In genomic region chr18:7725473-7725872, GRCh38 we compare ENCODE assay signal across 26 cellular contexts.
"Had no signal": no experiment of that assay in that cellular context is flagged by ENCODE, and none has a peak within 500 bp of the region (broad histone marks: within the 10 kb centered on the region; RNA-seq: fewer than 3 reads in every experiment).

No MANE protein-coding gene starts in this region.

- H3K4me3 ChIP-seq: esophagus muscularis mucosa had no signal

- DNase-seq: activated CD4-positive, alpha-beta memory T cell treated with anti-CD3 and anti-CD28 coated beads, Interleukin-2, amount 10 ng/mL, durations not matched to agents 7 days and 5 days; activated CD4-positive, alpha-beta T cell treated with anti-CD3 and anti-CD28 coated beads for 1 hour; activated CD4-positive, alpha-beta T cell treated with anti-CD3 and anti-CD28 coated beads for 4 hours; activated CD4-positive, alpha-beta T cell treated with anti-CD3 and anti-CD28 coated beads, Interleukin-2, amount 10 ng/mL, durations not matched to agents 7 days and 5 days; activated CD4-positive, alpha-beta T cell treated with anti-CD3 and anti-CD28 coated beads, Interleukin-2, amount 50 U/mL, for 4 hours; activated effector memory CD4-positive, alpha-beta T cell treated with Interleukin-2 at 50 U/mL for 16 hours; activated gamma-delta T cell treated with Interleukin-2 at 50 U/mL for 16 hours; activated naive CD4-positive, alpha-beta T cell treated with anti-CD3 and anti-CD28 coated beads, Interleukin-2, amount 50 U/mL, for 16 hours; activated naive CD4-positive, alpha-beta T cell treated with Interleukin-2 at 50 U/mL for 16 hours; activated T-cell treated with anti-CD3 and anti-CD28 coated beads, Interleukin-2, amount 50 U/mL, for 4 hours; amniotic stem cell; anterior cingulate cortex; brain microvascular endothelial cell; caudate nucleus; cortex of kidney; dermis blood vessel endothelial cell; effector CD4-positive, alpha-beta T cell; effector memory CD8-positive, alpha-beta T cell; erythroblast; foreskin melanocyte; T-helper 2 cell had no signal

- H3K27me3 ChIP-seq: brain microvascular endothelial cell, esophagus muscularis mucosa had no signal

- ATAC-seq: activated T-cell treated with anti-CD3 and anti-CD28 coated beads, Interleukin-2, amount 50 U/mL, for 4 hours; activated T-helper 17 cell treated with anti-CD3 and anti-CD28 coated beads, Interleukin-2, amount 50 U/mL, for 72 hours; effector memory CD8-positive, alpha-beta T cell had no signal

- H3K27ac ChIP-seq: brain microvascular endothelial cell, esophagus muscularis mucosa had no signal

- H3K9me3 ChIP-seq: esophagus muscularis mucosa had no signal

- FAIRE-seq: astrocyte, bronchial epithelial cell, colon had no signal

- H3K36me3 ChIP-seq: brain microvascular endothelial cell, esophagus muscularis mucosa had no signal
